Comparison of ENCODE assay signal across 25 cellular contexts in genomic region chr14:73879027-73879426, GRCh38. TPM values are rescaled to one million over a fixed set of nuclear protein-coding genes. Genes with fewer than 3 reads are reported as not detected.
DNase-seq lines count a peak whose midpoint lies in the region; ATAC-seq, FAIRE-seq and TF ChIP-seq lines count a peak whose summit lies in the region.
"Had no signal": no experiment of that assay in that cellular context is flagged by ENCODE, and none has a peak within 500 bp of the region (broad histone marks: within the 10 kb centered on the region; RNA-seq: fewer than 3 reads in every experiment).

No MANE protein-coding gene starts in this region.

- no peaks in the 10 kb centered on the region for H3K9me3 ChIP-seq in GM23248 (ENCODE audit: low read depth)
- H3K9me3 ChIP-seq: MG63, Peyer's patch, SK-N-SH had no signal

- no peak overlapping the region for H3K4me3 ChIP-seq in GM23248
- H3K4me3 ChIP-seq: MG63, Peyer's patch had no signal

- in situ Hi-C loops in GM23248 (cut with MboI): no loop called here

- ATAC-seq in omental fat pad (ENCODE audit: low FRiP score): no peak
- ATAC-seq: Right ventricle myocardium inferior, T-cell had no signal

- no peaks in the 10 kb centered on the region for H3K4me1 ChIP-seq in GM23248 (ENCODE audit: insufficient read depth)
- H3K4me1 ChIP-seq: Peyer's patch had no signal

- WGBS in GM23248 (ENCODE audit: low coverage in 1 of 2, low lambda C conversion rate in 2 of 2, missing lambda C conversion rate in 2 of 2), 2 experiments: 19 to 20% methylated on average over 1 of the region's 1 CpG

- H4K20me1 ChIP-seq in GM23248 (ENCODE audit: insufficient read depth): no peaks in the 10 kb centered on the region

- no peak overlapping the region for H3K27ac ChIP-seq in GM23248
- H3K27ac ChIP-seq: Peyer's patch had no signal

- no peaks in the 10 kb centered on the region for H3K79me2 ChIP-seq in GM23248 (ENCODE audit: insufficient read depth)

- no peak for TF ChIP-seq CTCF in omental fat pad (IDR thresholded peaks at IDR 0.05)

- H3F3A ChIP-seq in GM23248 (ENCODE audit: insufficient read depth): no peaks in the 10 kb centered on the region

- DNase-seq in GM23248 (peak; percentile 17), LHCN-M2 (ENCODE audit: low read depth) (peak; percentile 21), fibroblast of gingiva (ENCODE audit: low read depth) (peak; percentile 62), urothelium cell line (ENCODE audit: low spot score) (no peak), C1 segment of cervical spinal cord (lab: John Stamatoyannopoulos, UW) (no peak), NCI-H2227 (lab: John Stamatoyannopoulos, UW; ENCODE audit: unreplicated experiment) (no peak), omental fat pad (ENCODE audit: low spot score) (no peak)
- DNase-seq: AML-193; DMS79 treated with DMSO at 0.1 percent for 48 hours; GF-D8; GOT3; KG1; NCI-H1092; NCI-H146; NCI-H2029 treated with DMSO at 0.1 percent for 48 hours; NCI-H2171; NCI-H446; NCI-H69; NK-92 treated with Interleukin-12 subunit alpha and Interleukin-12 subunit beta, amount 100 ng/mL, for 24 hours; Peyer's patch; SK-N-SH; T-cell had no signal

- no peaks in the 10 kb centered on the region for H3K27me3 ChIP-seq in GM23248 (replicated peaks; ENCODE audit: insufficient read depth)
- H3K27me3 ChIP-seq: MG63, Peyer's patch had no signal

- FAIRE-seq in urothelium cell line (lab: Jason Lieb, UNC): peak; percentile 83
- FAIRE-seq: GM12891 had no signal

- H3K9ac ChIP-seq in GM23248: no peak overlapping the region
- H3K9ac ChIP-seq: SK-N-SH had no signal

- H3K9me2 ChIP-seq in GM23248 (ENCODE audit: insufficient read depth): no peaks in the 10 kb centered on the region
- H3K9me2 ChIP-seq: SK-N-SH had no signal

- H2AFZ ChIP-seq in GM23248: no peak overlapping the region

- H3K36me3 ChIP-seq in GM23248 (ENCODE audit: low read depth): no peaks in the 10 kb centered on the region
- H3K36me3 ChIP-seq: MG63, Peyer's patch had no signal

- H3K4me2 ChIP-seq in GM23248 (ENCODE audit: unreplicated experiment): no peak overlapping the region
- H3K4me2 ChIP-seq: SK-N-SH had no signal

RNA-seq across cellular contexts. Expression of gene ZNF410, which starts 7.6 kb away (rescaled TPM):
- total RNA-seq in GM23248 (2014; rRNA removed; shearing (Covaris generic)): 64.6 and 70.1 TPM in 2 replicates
- polyA plus RNA-seq in GM23248 (2016; fragmentation: Nextera tagmentation; extraction: Ambion mirVana): 54.1 and 59.0 TPM in 2 replicates
- total RNA-seq in LHCN-M2 (2014; rRNA removed) (47.5 and 52.1 TPM in 2 replicates), omental fat pad (10 to 100 TPM; 39.7 to 71.7 (median 54.1) TPM)
- 24.5 TPM for polyA plus RNA-seq in LHCN-M2 (2012)

RNA-seq across cellular contexts. Expression of gene PTGR2, which starts 27.4 kb away (rescaled TPM):
- 7.2 and 7.5 TPM in 2 replicates for total RNA-seq in GM23248 (2014; rRNA removed; shearing (Covaris generic))
- 9.0 and 9.4 TPM in 2 replicates for polyA plus RNA-seq in GM23248 (2016; fragmentation: Nextera tagmentation; extraction: Ambion mirVana)
- total RNA-seq in LHCN-M2 (2014; rRNA removed) (9.0 and 18.9 TPM in 2 replicates), omental fat pad (10 to 100 TPM in 1 of 4 donors, 1 to 10 TPM in 3; 3.8 to 10.7 (median 4.9) TPM)
- polyA plus RNA-seq in LHCN-M2 (2012): 2.3 TPM

Comparison
In these comparisons a context has a peak if more than half of its experiments do, and no peak if none do; other contexts are left out.
1. DNase-seq: peak in GM23248 (single experiment), LHCN-M2 (single experiment) and fibroblast of gingiva (single experiment); none in urothelium cell line (single experiment), C1 segment of cervical spinal cord (0 of 14), NCI-H2227 (single experiment) and omental fat pad (single experiment).